In the genomic region with DNA sequence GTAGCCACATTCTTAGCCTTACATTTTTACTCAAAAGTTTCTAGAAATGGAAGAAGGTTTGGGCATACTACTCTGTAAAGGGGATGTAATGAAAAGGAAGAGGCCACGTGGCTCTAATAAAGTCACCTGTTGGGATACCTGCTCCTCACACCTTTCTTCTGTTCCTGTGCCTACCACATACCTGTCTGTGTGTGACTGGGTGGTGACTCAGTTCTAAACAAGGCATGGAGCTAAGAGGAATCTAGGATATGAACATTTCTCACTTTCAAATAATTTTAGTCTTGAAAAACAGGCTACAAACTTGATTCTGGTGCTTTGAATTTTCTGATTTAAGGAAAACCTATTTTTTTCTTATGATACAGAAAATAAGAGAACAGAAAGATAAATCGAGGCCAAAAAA, we compare ENCODE assay signal across 22 cellular contexts.
"Had no signal": no experiment of that assay in that cellular context is flagged by ENCODE, and none has a peak within 500 bp of the region (broad histone marks: within the 10 kb centered on the region; RNA-seq: fewer than 3 reads in every experiment).

No MANE protein-coding gene starts in this region.

- H3K36me3 ChIP-seq: esophagus squamous epithelium, neural progenitor cell, right atrium auricular region, stomach, thyroid gland had no signal

- ATAC-seq: left lobe of liver; naive thymus-derived CD4-positive, alpha-beta T cell; sciatic nerve had no signal

- H3K4me2 ChIP-seq: neural progenitor cell, smooth muscle cell had no signal

- H3K9me3 ChIP-seq: esophagus squamous epithelium, right atrium auricular region, stomach, thyroid gland had no signal

- DNase-seq: cerebellar nuclear complex; effector CD8-positive, alpha-beta T cell; endodermal cell; erythroblast; esophagus squamous epithelium; mesendoderm; midbrain; naive thymus-derived CD4-positive, alpha-beta T cell; stimulated activated CD4-positive, alpha-beta T cell treated with anti-CD3 and anti-CD28 coated beads, Interleukin-12 subunit alpha, Interleukin-12 subunit beta, amount 100 ng/mL, for 4 hours; stimulated activated CD4-positive, alpha-beta T cell treated with anti-CD3 and anti-CD28 coated beads, Interleukin-1b, Interleukin-23, amount 100 ng/mL, for 48 hours; stimulated activated CD4-positive, alpha-beta T cell treated with anti-CD3 and anti-CD28 coated beads, Interleukin-4, amount 100 ng/mL, for 1 hour; stimulated activated CD8-positive, alpha-beta memory T cell treated with anti-CD3 and anti-CD28 coated beads, Interleukin-4, amount 100 ng/mL, for 48 hours; stimulated activated naive CD4-positive, alpha-beta T cell treated with Interleukin-2 at 50 U/mL for 16 hours; stomach; thyroid gland had no signal

- H3K9ac ChIP-seq: neural progenitor cell, parathyroid adenoma had no signal

- H3K79me2 ChIP-seq: parathyroid adenoma had no signal

- H3K4me3 ChIP-seq: esophagus squamous epithelium, lung, neural progenitor cell, right atrium auricular region, smooth muscle cell, stomach, thyroid gland had no signal

- H3K4me1 ChIP-seq: esophagus squamous epithelium, neural progenitor cell, parathyroid adenoma, right atrium auricular region, stomach, thyroid gland had no signal

- H2AFZ ChIP-seq: neural progenitor cell, parathyroid adenoma had no signal

- H3K27ac ChIP-seq: esophagus squamous epithelium, neural progenitor cell, parathyroid adenoma, right atrium auricular region, stomach, thyroid gland had no signal

- H3K27me3 ChIP-seq: esophagus squamous epithelium, neural progenitor cell, right atrium auricular region, stomach, thyroid gland had no signal
